In the genomic region with DNA sequence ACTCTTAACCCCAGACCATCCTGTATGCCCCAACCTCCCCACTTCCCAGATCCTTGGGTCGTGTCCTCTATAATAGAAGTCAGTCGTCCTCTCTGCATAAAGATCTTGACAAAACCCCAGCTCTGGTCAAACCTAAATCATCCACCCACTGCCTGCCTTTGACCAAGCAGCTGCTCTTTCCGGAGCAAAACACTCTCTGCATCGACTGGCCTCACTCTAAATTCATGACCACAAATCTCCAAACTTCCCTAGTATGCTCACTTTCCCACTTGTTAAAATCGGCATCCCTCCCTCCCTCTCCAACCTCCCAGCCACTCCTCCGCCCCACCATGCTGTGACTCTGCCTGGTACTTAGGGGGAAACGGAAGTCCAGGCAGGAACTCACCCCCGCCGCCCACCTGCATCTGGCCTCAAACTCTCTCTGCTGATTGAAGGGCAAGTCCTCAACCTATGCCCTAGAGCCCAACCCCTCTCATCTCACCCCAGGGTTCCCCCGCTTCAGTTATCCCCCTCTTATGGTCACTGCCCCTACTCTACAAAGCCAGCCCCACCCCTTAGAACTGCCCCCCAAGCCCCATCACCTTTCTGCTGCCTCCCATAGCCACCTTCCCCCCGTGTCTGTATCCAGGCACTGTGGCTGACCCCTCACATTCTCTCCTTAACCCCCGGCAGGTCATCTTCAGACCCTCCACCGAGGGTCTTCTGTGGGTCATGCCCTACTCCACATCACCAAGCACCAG, we compare ENCODE assay signal across 32 cellular contexts. TPM values are rescaled to one million over a fixed set of nuclear protein-coding genes. Genes with fewer than 3 reads are reported as not detected.
DNase-seq lines count a peak whose midpoint lies in the region; ATAC-seq, FAIRE-seq and TF ChIP-seq lines count a peak whose summit lies in the region.
"Had no signal": no experiment of that assay in that cellular context is flagged by ENCODE, and none has a peak within 500 bp of the region (broad histone marks: within the 10 kb centered on the region; RNA-seq: fewer than 3 reads in every experiment).

No MANE protein-coding gene starts in this region.

- peaks cover 0 to 10% (median 0%) of the 10 kb centered on the region in 11 experiments; a peak in 2 of 22 replicates for H4K20me1 ChIP-seq in BLaER1 treated with 17β-estradiol and CSF1 and Interleukin-3, amounts not matched to agents 10 nM and 100 nM
- H4K20me1 ChIP-seq in GM12878 (ENCODE audit: control insufficient read depth, insufficient read depth), result no peaks in the 10 kb centered on the region; the same call in 1 of the 2 replicates

- in situ Hi-C loops in GM12878 (cut with MboI), result no loop called here

- RAD21 ChIA-PET in GM12878 (lab: Charles Lee; ENCODE audit: unreplicated experiment), result no interaction called here

- peaks cover 16 to 28% (median 25%) of the 10 kb centered on the region in 11 experiments for H3K27me3 ChIP-seq in BLaER1 treated with 17β-estradiol and CSF1 and Interleukin-3, amounts not matched to agents 10 nM and 100 nM
- H3K27me3 ChIP-seq in GM12878 (replicated peaks in 1 of 2; ENCODE audit: control insufficient read depth in 2 of 2, insufficient read depth in 2 of 2, low read length in 1 of 2), result peaks cover 0 to 1% of the 10 kb centered on the region in 2 experiments; a peak in 2 of 4 replicates
- peaks cover 2 to 93% (median 17%) of the 10 kb centered on the region in 3 experiments for H3K27me3 ChIP-seq in neuronal stem cell (ENCODE audit: control insufficient read depth in 3 of 3, insufficient read depth in 3 of 3, low read depth in 1 of 3, low read length in 3 of 3)
- H3K27me3 ChIP-seq: ovary had no signal

- H3K4ac ChIP-seq in neuronal stem cell (ENCODE audit: low read length), result no peak overlapping the region

- SMC1A ChIA-PET in GM12878 (lab: Charles Lee; ENCODE audit: uncharacterized antibody, unreplicated experiment), result interaction anchor here (0.8 to 0.9 kb wide), 2 partner anchors 54 to 95 kb away, joined by 3 read pairs; no protein-coding TSS in a partner anchor

- intact Hi-C loops in GM12878 (cut with micrococcal nuclease; ENCODE audit: unreplicated experiment), result loop anchor here (5.0 kb wide), 1 partner anchor 147 kb away; a partner anchor contains a TSS

- CTCF ChIA-PET in GM12878 (lab: Yijun Ruan, JAX), result no interaction called here

- no peaks in the 10 kb centered on the region for H3K36me3 ChIP-seq in BLaER1 treated with 17β-estradiol and CSF1 and Interleukin-3, amounts not matched to agents 10 nM and 100 nM
- H3K36me3 ChIP-seq in GM12878 (ENCODE audit: control insufficient read depth in 2 of 2, insufficient read depth in 2 of 2, low read length in 1 of 2) (no peaks in the 10 kb centered on the region), neuronal stem cell (replicated peaks in 1 of 2; ENCODE audit: control insufficient read depth in 2 of 2, insufficient read depth in 2 of 2, low read length in 2 of 2) (no peaks in the 10 kb centered on the region)
- H3K36me3 ChIP-seq: left lung, ovary had no signal

- no peak for TF ChIP-seq EP300 in GM12878 (IDR thresholded peaks at IDR 0.05; ENCODE audit: borderline replicate concordance in 1 of 2, control insufficient read depth in 1 of 2, low read depth in 2 of 2, low read length in 2 of 2)

- H3K14ac ChIP-seq in neuronal stem cell (ENCODE audit: low read length), result no peak overlapping the region

- peak; percentile 60 for FAIRE-seq in GM12892 (lab: Jason Lieb, UNC)
- FAIRE-seq in GM12878 (lab: Jason Lieb, UNC), result no peak
- FAIRE-seq: colon had no signal

- H2BK15ac ChIP-seq in neuronal stem cell (ENCODE audit: low read length), result no peak overlapping the region

- TF ChIP-seq CTCF in GM12878 (IDR thresholded peaks at IDR 0.05 in 2 of 3, conservative IDR thresholded peaks at IDR 0.05 in 1 of 3; ENCODE audit: control insufficient read depth in 2 of 3, extremely low read depth in 1 of 3, insufficient read depth in 1 of 3, low read depth in 3 of 3, low read length in 3 of 3), result no peak

- POLR2A ChIA-PET in GM12878 (lab: Charles Lee), result no interaction called here

- no peak overlapping the region for H4K8ac ChIP-seq in neuronal stem cell (ENCODE audit: low read depth, low read length)

- peak overlapping the region; percentile 50 for H2BK12ac ChIP-seq in neuronal stem cell (ENCODE audit: low read length)

- TF ChIP-seq RAD21 in GM12878 (IDR thresholded peaks at IDR 0.05; ENCODE audit: insufficient read depth, low read depth, low read length), result no peak

- H3K9ac ChIP-seq in BLaER1 treated with 17β-estradiol and CSF1 and Interleukin-3, amounts not matched to agents 10 nM and 100 nM, result no peak overlapping the region
- H3K9ac ChIP-seq in GM12878 (ENCODE audit: control insufficient read depth, insufficient read depth, low read length) (no peak overlapping the region), neuronal stem cell (ENCODE audit: low read depth, low read length, poor library complexity) (no peak overlapping the region)
- H3K9ac ChIP-seq: SK-N-SH had no signal

- no peak overlapping the region for H2BK5ac ChIP-seq in neuronal stem cell (ENCODE audit: low read length)

- H3K4me1 ChIP-seq in BLaER1 treated with 17β-estradiol and CSF1 and Interleukin-3, amounts not matched to agents 10 nM and 100 nM, result peaks cover 24 to 58% (median 41%) of the 10 kb centered on the region in 10 experiments
- H3K4me1 ChIP-seq in GM12878 (ENCODE audit: control insufficient read depth, insufficient read depth, low read length), result peaks cover 10% of the 10 kb centered on the region
- peaks cover 6 to 11% of the 10 kb centered on the region in 2 donors for H3K4me1 ChIP-seq in neuronal stem cell (ENCODE audit: control insufficient read depth in 2 of 2, insufficient read depth in 1 of 2, low read depth in 1 of 2, low read length in 2 of 2)

- H3K79me1 ChIP-seq in neuronal stem cell (ENCODE audit: low read depth, low read length), result peaks cover 3% of the 10 kb centered on the region

- H3K18ac ChIP-seq in neuronal stem cell (ENCODE audit: low read length), result no peak overlapping the region

- no peak for DNase-seq in GM12892 (ENCODE audit: insufficient read length)
- no peak for DNase-seq in GM12878 (ENCODE audit: low read depth, low spot score)
- no peak for DNase-seq in neuronal stem cell (ENCODE audit: low spot score)
- DNase-seq: activated CD4-positive, alpha-beta T cell treated with anti-CD3 and anti-CD28 coated beads, Interleukin-2, amount 10 ng/mL, durations not matched to agents 24 days and 14 days; activated CD8-positive, alpha-beta memory T cell treated with anti-CD3 and anti-CD28 coated beads, Interleukin-2, amount 50 U/mL, for 48 hours; body of pancreas; DMS53; effector memory CD8-positive, alpha-beta T cell; foreskin fibroblast; GF-D8; GOT3; immature natural killer cell; naive thymus-derived CD4-positive, alpha-beta T cell; NCI-H2081; NCI-H226; NCI-H774; ovary; retina; SK-N-SH; stimulated activated naive B cell treated with anti-CD40 and anti-IgM and Interleukin-4, amounts not matched to agents 10 μg/mL and 1 μg/mL and 100 μg/mL, for 72 hours had no signal

- H3K4me3 ChIP-seq in BLaER1 treated with 17β-estradiol and CSF1 and Interleukin-3, amounts not matched to agents 10 nM and 100 nM, result no peak overlapping the region
- H3K4me3 ChIP-seq in GM12878, result no peak overlapping the region
- no peak overlapping the region for H3K4me3 ChIP-seq in neuronal stem cell (ENCODE audit: low read length in 2 of 2)
- H3K4me3 ChIP-seq: body of pancreas, left lung, ovary, smooth muscle cell had no signal

- H3K23ac ChIP-seq in neuronal stem cell (ENCODE audit: low read depth, low read length, poor library complexity), result no peak overlapping the region

- no peak overlapping the region for H2AFZ ChIP-seq in GM12878 (ENCODE audit: control insufficient read depth, low read depth, low read length)
- peak overlapping the region; percentile 13 for H2AFZ ChIP-seq in neuronal stem cell (ENCODE audit: low read length)

- no TSS peak for BruUV-seq in GM12878 (replicated peaks; lab: Mats Ljungman, UMichigan)

- H3K9me3 ChIP-seq in BLaER1 treated with 17β-estradiol and CSF1 and Interleukin-3, amounts not matched to agents 10 nM and 100 nM (replicated peaks in 1 of 11), result no peaks in the 10 kb centered on the region; a peak in 1 of 22 replicates
- H3K9me3 ChIP-seq in GM12878 (replicated peaks; ENCODE audit: control insufficient read depth, insufficient read depth, low read length) (no peaks in the 10 kb centered on the region), neuronal stem cell (replicated peaks in 1 of 2; ENCODE audit: control insufficient read depth in 2 of 2, insufficient read depth in 1 of 2, low read depth in 1 of 2, low read length in 2 of 2) (peaks cover 9% of the 10 kb centered on the region in 2 donors)
- H3K9me3 ChIP-seq: body of pancreas, left lung, ovary, SK-N-SH had no signal

- TF ChIP-seq POLR2A in GM12892 (IDR thresholded peaks at IDR 0.05; ENCODE audit: low read depth, low read length), result no peak
- TF ChIP-seq POLR2A in GM12878 (IDR thresholded peaks at IDR 0.05; ENCODE audit: low read depth, low read length), result no peak

- peak overlapping the region; percentile 47 to 79 (median 71) for H3K4me2 ChIP-seq in BLaER1 treated with 17β-estradiol and CSF1 and Interleukin-3, amounts not matched to agents 10 nM and 100 nM
- no peak overlapping the region for H3K4me2 ChIP-seq in GM12878 (ENCODE audit: control insufficient read depth, insufficient read depth)
- no peak overlapping the region for H3K4me2 ChIP-seq in neuronal stem cell (ENCODE audit: insufficient read depth, low read length, poor library complexity, severe bottlenecking)
- H3K4me2 ChIP-seq: SK-N-SH, smooth muscle cell had no signal

- H4K91ac ChIP-seq in neuronal stem cell (ENCODE audit: low read depth, low read length, poor library complexity), result no peak overlapping the region

- no peak overlapping the region for H3K27ac ChIP-seq in BLaER1 treated with 17β-estradiol and CSF1 and Interleukin-3, amounts not matched to agents 10 nM and 100 nM
- no peak overlapping the region for H3K27ac ChIP-seq in GM12878 (ENCODE audit: control insufficient read depth, insufficient read depth)
- H3K27ac ChIP-seq in neuronal stem cell (replicated peaks; ENCODE audit: low read length), result no peak overlapping the region
- H3K27ac ChIP-seq: body of pancreas, left lung, ovary, RWPE1 had no signal

- H3K79me2 ChIP-seq in GM12878 (ENCODE audit: control insufficient read depth, insufficient read depth, low read length), result no peaks in the 10 kb centered on the region

- 10% methylated on average over 13 of the region's 13 CpGs for WGBS in GM12878 (ENCODE audit: insufficient coverage, insufficient replicate concordance, low lambda C conversion rate, missing lambda C conversion rate)
- WGBS in neuronal stem cell (ENCODE audit: extremely low coverage in 2 of 2, insufficient read length in 2 of 2, insufficient replicate concordance in 1 of 2), 2 donors, result no CpG with 5 or more reads among the region's 13 CpGs

- ATAC-seq in GM12878 (no peak), HG02852 (IDR thresholded peaks at IDR 0.05; ENCODE audit: unreplicated experiment) (no peak), HG02938 (IDR thresholded peaks at IDR 0.05; ENCODE audit: unreplicated experiment) (no peak), HG03196 (IDR thresholded peaks at IDR 0.05; ENCODE audit: unreplicated experiment) (no peak)
- ATAC-seq: body of pancreas; effector memory CD8-positive, alpha-beta T cell; left lung; naive thymus-derived CD4-positive, alpha-beta T cell had no signal

- H2BK120ac ChIP-seq in neuronal stem cell (ENCODE audit: low read depth, low read length), result no peak overlapping the region

- peak overlapping the region; percentile 56 for H2AK5ac ChIP-seq in neuronal stem cell (ENCODE audit: low read depth, low read length)

RNA-seq across cellular contexts. Expression of a gene that starts 3.8 kb away (rescaled TPM):
- polyA plus RNA-seq in GM12892 (2012; ENCODE audit: missing spikeins), result not detected
- 0.31 TPM in 1 of 2 replicates, not detected in the other for total RNA-seq in GM12878 (2013; cell fraction: nucleolus; rRNA removed)
- total RNA-seq in GM12878 (2014; rRNA removed) (0.05 TPM in 1 of 2 replicates, not detected in the other), GM12878 (2014; rRNA removed; fragmentation: Illumina TruSeq; extraction: Trizol) (0.05 TPM in 1 of 2 replicates, not detected in the other), GM12878 (2021) (0.10 TPM in 1 of 2 replicates, not detected in the other)
- polyA plus RNA-seq in GM12878 (2011; ENCODE audit: low read depth), result not detected
- polyA plus RNA-seq in GM12878 (2011; rRNA removed) (not detected in 2 replicates), GM12878 (2014; fragmentation: Illumina TruSeq; extraction: Trizol) (0.01 TPM in 1 of 2 replicates, not detected in the other), GM12878 (2014; fragmentation: Nextera tagmentation; extraction: Ambion mirVana) (under 1 TPM in 1 of 2 experiments, not detected in 1; 0.03 TPM), GM12878 (2014; rRNA removed) (0.05 and 0.09 TPM in 2 replicates), GM12878 (2016; fragmentation: Nextera tagmentation; extraction: Ambion mirVana) (not detected)
- not detected in 2 replicates for polyA plus RNA-seq in GM12878 (2011; cell fraction: cytosol; rRNA removed)
- 0.79 and 0.84 TPM in 2 replicates for polyA plus RNA-seq in GM12878 (2011; cell fraction: nucleus; rRNA removed)
- polyA plus RNA-seq in GM12878 (2012), result 0.16 and 0.22 TPM in 2 replicates
- not detected in 2 replicates for polyA minus RNA-seq in GM12878 (2011; rRNA and poly(A)+ RNA removed)
- not detected in 2 replicates for polyA minus RNA-seq in GM12878 (2011; cell fraction: cytosol; rRNA and poly(A)+ RNA removed)
- 0.10 TPM in 1 of 2 replicates, not detected in the other for polyA minus RNA-seq in GM12878 (2011; cell fraction: nucleus; rRNA and poly(A)+ RNA removed)
- 3.6 TPM for polyA plus RNA-seq in neuronal stem cell (2013, experiment 1 of 2)
- polyA plus RNA-seq in neuronal stem cell (2013, experiment 2 of 2), result 3.7 TPM
- total RNA-seq: CD4-positive, alpha-beta memory T cell; temporal lobe had no signal
- polyA plus RNA-seq: CD4-positive, alpha-beta memory T cell; naive thymus-derived CD4-positive, alpha-beta T cell; SK-N-SH had no signal

RNA-seq across cellular contexts. Expression of a gene that starts 18.2 kb away (rescaled TPM):
- polyA plus RNA-seq in GM12892 (2012; ENCODE audit: missing spikeins), result 1.3 TPM
- total RNA-seq in GM12878 (2013; cell fraction: nucleolus; rRNA removed), result 0.76 and 2.4 TPM in 2 replicates
- total RNA-seq in GM12878 (2014; rRNA removed) (0.27 and 0.40 TPM in 2 replicates), GM12878 (2014; rRNA removed; fragmentation: Illumina TruSeq; extraction: Trizol) (0.54 TPM in 1 of 2 replicates, not detected in the other), GM12878 (2021) (0.43 and 1.0 TPM in 2 replicates)
- 0.72 TPM for polyA plus RNA-seq in GM12878 (2011; ENCODE audit: low read depth)
- polyA plus RNA-seq in GM12878 (2011; rRNA removed) (0.10 and 0.37 TPM in 2 replicates), GM12878 (2014; fragmentation: Illumina TruSeq; extraction: Trizol) (0.24 TPM in 1 of 2 replicates, not detected in the other), GM12878 (2014; fragmentation: Nextera tagmentation; extraction: Ambion mirVana) (not detected), GM12878 (2014; rRNA removed) (0.18 and 0.37 TPM in 2 replicates), GM12878 (2016; fragmentation: Nextera tagmentation; extraction: Ambion mirVana) (not detected)
- 0.34 and 0.53 TPM in 2 replicates for polyA plus RNA-seq in GM12878 (2011; cell fraction: cytosol; rRNA removed)
- 2.4 TPM in 2 replicates for polyA plus RNA-seq in GM12878 (2011; cell fraction: nucleus; rRNA removed)
- polyA plus RNA-seq in GM12878 (2012), result 1.3 and 2.0 TPM in 2 replicates
- 0.52 and 0.95 TPM in 2 replicates for polyA minus RNA-seq in GM12878 (2011; rRNA and poly(A)+ RNA removed)
- not detected in 2 replicates for polyA minus RNA-seq in GM12878 (2011; cell fraction: cytosol; rRNA and poly(A)+ RNA removed)
- polyA minus RNA-seq in GM12878 (2011; cell fraction: nucleus; rRNA and poly(A)+ RNA removed), result 0.77 TPM in 1 of 2 replicates, not detected in the other
- polyA plus RNA-seq in neuronal stem cell (2013, experiment 1 of 2), result not detected
- polyA plus RNA-seq in neuronal stem cell (2013, experiment 2 of 2), result 0.04 TPM
- total RNA-seq: body of pancreas; left lung; mesenteric fat pad; T-helper 2 cell treated with Interferon-gamma antibody and Interleukin-4, amounts not matched to agents 100 ng/mL and 5 ng/mL, for 36 hours; temporal lobe had no signal
- polyA plus RNA-seq: immature natural killer cell, SK-N-SH, smooth muscle cell had no signal

RNA-seq across cellular contexts. Expression of a gene that starts 25.1 kb away (rescaled TPM):
- 160 TPM for polyA plus RNA-seq in GM12892 (2012; ENCODE audit: missing spikeins)
- total RNA-seq in GM12878 (2013; cell fraction: nucleolus; rRNA removed), result 404 and 419 TPM in 2 replicates
- 212 and 227 TPM in 2 replicates for total RNA-seq in GM12878 (2014; rRNA removed)
- 57.4 and 58.0 TPM in 2 replicates for total RNA-seq in GM12878 (2014; rRNA removed; fragmentation: Illumina TruSeq; extraction: Trizol)
- 181 and 194 TPM in 2 replicates for total RNA-seq in GM12878 (2021)
- 22.1 TPM for polyA plus RNA-seq in GM12878 (2011; ENCODE audit: low read depth)
- 47.5 and 84.3 TPM in 2 replicates for polyA plus RNA-seq in GM12878 (2011; rRNA removed)
- 146 and 184 TPM in 2 replicates for polyA plus RNA-seq in GM12878 (2011; cell fraction: cytosol; rRNA removed)
- polyA plus RNA-seq in GM12878 (2011; cell fraction: nucleus; rRNA removed), result 522 and 621 TPM in 2 replicates
- 61.4 and 155 TPM in 2 replicates for polyA plus RNA-seq in GM12878 (2012)
- polyA plus RNA-seq in GM12878 (2014; fragmentation: Illumina TruSeq; extraction: Trizol), result 11.9 and 35.6 TPM in 2 replicates
- 10 to 100 TPM in 1 of 2 experiments, 1 to 10 TPM in 1; 9.7 to 34.6 TPM for polyA plus RNA-seq in GM12878 (2014; fragmentation: Nextera tagmentation; extraction: Ambion mirVana)
- 158 and 168 TPM in 2 replicates for polyA plus RNA-seq in GM12878 (2014; rRNA removed)
- polyA plus RNA-seq in GM12878 (2016; fragmentation: Nextera tagmentation; extraction: Ambion mirVana), result 10 to 100 TPM; 10.2 to 56.4 TPM
- polyA minus RNA-seq in GM12878 (2011; rRNA and poly(A)+ RNA removed), result 98.2 and 232 TPM in 2 replicates
- 87.6 and 111 TPM in 2 replicates for polyA minus RNA-seq in GM12878 (2011; cell fraction: cytosol; rRNA and poly(A)+ RNA removed)
- polyA minus RNA-seq in GM12878 (2011; cell fraction: nucleus; rRNA and poly(A)+ RNA removed), result 636 and 718 TPM in 2 replicates
- 0.59 TPM for polyA plus RNA-seq in neuronal stem cell (2013, experiment 1 of 2)
- polyA plus RNA-seq in neuronal stem cell (2013, experiment 2 of 2), result 0.58 TPM

Comparison
In these comparisons a context has a peak if more than half of its experiments do, and no peak if none do; other contexts are left out.
1. H3K4me2 ChIP-seq: peak in BLaER1 treated with 17β-estradiol and CSF1 and Interleukin-3, amounts not matched to agents 10 nM and 100 nM (11 of 11); none in GM12878 (single experiment) and neuronal stem cell (single experiment).